In genomic region chr3:3625461-3626271, GRCh38 we compare ENCODE assay signal across 22 cellular contexts.
"Had no signal": no experiment of that assay in that cellular context is flagged by ENCODE, and none has a peak within 500 bp of the region (broad histone marks: within the 10 kb centered on the region; RNA-seq: fewer than 3 reads in every experiment).

No MANE protein-coding gene starts in this region.

- H3K27ac Mint-ChIP-seq: activated naive CD8-positive, alpha-beta T cell treated with anti-CD3 and anti-CD28 coated beads for 36 hours; natural killer cell; stimulated activated memory B cell treated with anti-CD40 and anti-IgM and Interleukin-4, amounts not matched to agents 10 μg/mL and 1 μg/mL and 100 μg/mL, for 72 hours; T-helper 17 cell had no signal

- FAIRE-seq: colon had no signal

- H3K27ac ChIP-seq: body of pancreas, dorsolateral prefrontal cortex, gastrocnemius medialis, heart left ventricle, sigmoid colon, spleen, testis, VCaP had no signal

- H3K36me3 ChIP-seq: gastrocnemius medialis, heart left ventricle, sigmoid colon, spleen had no signal

- H3K27me3 ChIP-seq: body of pancreas, dorsolateral prefrontal cortex, gastrocnemius medialis, heart left ventricle, sigmoid colon, spleen, testis had no signal

- H3K36me3 Mint-ChIP-seq: activated naive CD8-positive, alpha-beta T cell treated with anti-CD3 and anti-CD28 coated beads for 36 hours; natural killer cell; stimulated activated memory B cell treated with anti-CD40 and anti-IgM and Interleukin-4, amounts not matched to agents 10 μg/mL and 1 μg/mL and 100 μg/mL, for 72 hours had no signal

- DNase-seq: activated CD4-positive, alpha-beta T cell treated with anti-CD3 and anti-CD28 coated beads for 1 hour; activated CD4-positive, alpha-beta T cell treated with anti-CD3 and anti-CD28 coated beads, Interleukin-2, amount 50 U/mL, for 4 hours; activated gamma-delta T cell treated with Interleukin-2 at 50 U/mL for 16 hours; activated naive CD8-positive, alpha-beta T cell treated with anti-CD3 and anti-CD28 coated beads for 36 hours; amniotic stem cell; body of pancreas; central memory CD4-positive, alpha-beta T cell; dorsolateral prefrontal cortex; erythroblast; gastrocnemius medialis; heart left ventricle; immature natural killer cell; mesenchymal stem cell; natural killer cell; sigmoid colon; spleen; stimulated activated CD4-positive, alpha-beta T cell treated with anti-CD3 and anti-CD28 coated beads, Interleukin-4, amount 100 ng/mL, for 4 hours; T-helper 17 cell; testis had no signal

- H3K4me3 Mint-ChIP-seq: activated naive CD8-positive, alpha-beta T cell treated with anti-CD3 and anti-CD28 coated beads for 36 hours; immature natural killer cell; natural killer cell; stimulated activated memory B cell treated with anti-CD40 and anti-IgM and Interleukin-4, amounts not matched to agents 10 μg/mL and 1 μg/mL and 100 μg/mL, for 72 hours; T-helper 17 cell had no signal

- H3K4me3 ChIP-seq: body of pancreas, dorsolateral prefrontal cortex, gastrocnemius medialis, heart left ventricle, sigmoid colon, spleen, testis had no signal

- H3K4me1 ChIP-seq: body of pancreas, gastrocnemius medialis, heart left ventricle, sigmoid colon, spleen, testis had no signal

- ATAC-seq: body of pancreas; gastrocnemius medialis; heart left ventricle; natural killer cell; stimulated activated memory B cell treated with anti-CD40 and anti-IgM and Interleukin-4, amounts not matched to agents 10 μg/mL and 1 μg/mL and 100 μg/mL, for 72 hours; T-helper 17 cell had no signal

- H3K27me3 Mint-ChIP-seq: activated naive CD8-positive, alpha-beta T cell treated with anti-CD3 and anti-CD28 coated beads for 36 hours; stimulated activated memory B cell treated with anti-CD40 and anti-IgM and Interleukin-4, amounts not matched to agents 10 μg/mL and 1 μg/mL and 100 μg/mL, for 72 hours; T-helper 17 cell had no signal

- H3K4me1 Mint-ChIP-seq: activated naive CD8-positive, alpha-beta T cell treated with anti-CD3 and anti-CD28 coated beads for 36 hours; immature natural killer cell; natural killer cell; stimulated activated memory B cell treated with anti-CD40 and anti-IgM and Interleukin-4, amounts not matched to agents 10 μg/mL and 1 μg/mL and 100 μg/mL, for 72 hours; T-helper 17 cell had no signal

- H3K9me3 ChIP-seq: gastrocnemius medialis, testis had no signal
